Comparison of ENCODE assay signal across 18 cellular contexts in genomic region chr22:37862570-37863325, GRCh38. TPM values are rescaled to one million over a fixed set of nuclear protein-coding genes. Genes with fewer than 3 reads are reported as not detected.
DNase-seq lines count a peak whose midpoint lies in the region; ATAC-seq and TF ChIP-seq lines count a peak whose summit lies in the region.
"Had no signal": no experiment of that assay in that cellular context is flagged by ENCODE, and none has a peak within 500 bp of the region (broad histone marks: within the 10 kb centered on the region; RNA-seq: fewer than 3 reads in every experiment).

No MANE protein-coding gene starts in this region.

- H3K27me3 ChIP-seq in sigmoid colon (no peaks in the 10 kb centered on the region), testis (no peaks in the 10 kb centered on the region), spleen (replicated peaks in 1 of 7) (no peaks in the 10 kb centered on the region)

- CTCF ChIA-PET in activated CD8-positive, alpha-beta T cell treated with anti-CD3 and anti-CD28 coated beads for 36 hours (lab: Charles Lee), result interaction anchor here (0.7 to 3.9 kb wide), 42 partner anchors 7 to 343 kb away, joined by 3 to 89 read pairs (median 4); partner anchors contain the start of genes ANKRD54, EIF3L, GCAT and PDXP
- CTCF ChIA-PET in activated CD8-positive, alpha-beta T cell treated with anti-CD3 and anti-CD28 coated beads, Interleukin-2, amount 10 ng/mL, durations not matched to agents 7 days and 5 days (lab: Charles Lee), result interaction anchor here (0.6 to 7.1 kb wide), 39 partner anchors 9 to 235 kb away, joined by 3 to 111 read pairs (median 5); partner anchors contain the start of genes ANKRD54, GALR3, GCAT and MICALL1

- no peaks in the 10 kb centered on the region for H3K9me3 Mint-ChIP-seq in activated CD8-positive, alpha-beta T cell treated with anti-CD3 and anti-CD28 coated beads for 36 hours
- no peaks in the 10 kb centered on the region for H3K9me3 Mint-ChIP-seq in activated CD8-positive, alpha-beta T cell treated with anti-CD3 and anti-CD28 coated beads, Interleukin-2, amount 10 ng/mL, durations not matched to agents 7 days and 5 days (ENCODE audit: insufficient read depth)
- H3K9me3 Mint-ChIP-seq in glutamatergic neuron (ENCODE audit: unreplicated experiment), result peaks cover 3% of the 10 kb centered on the region
- H3K9me3 Mint-ChIP-seq: CD8-positive, alpha-beta T cell; neural crest cell; T-cell; WTC11 had no signal

- peaks cover 31 to 98% (median 61%) of the 10 kb centered on the region in 4 donors for H3K36me3 ChIP-seq in sigmoid colon
- no peaks in the 10 kb centered on the region for H3K36me3 ChIP-seq in testis (ENCODE audit: low read depth, missing control alignments)
- peaks cover 4 to 100% (median 97%) of the 10 kb centered on the region in 6 donors for H3K36me3 ChIP-seq in spleen

- no peak for TF ChIP-seq CTCF in activated CD8-positive, alpha-beta T cell treated with anti-CD3 and anti-CD28 coated beads for 36 hours (IDR thresholded peaks at IDR 0.05)
- TF ChIP-seq CTCF in glutamatergic neuron (IDR thresholded peaks at IDR 0.05; ENCODE audit: partially characterized antibody, unreplicated experiment) (no peak), sigmoid colon (IDR thresholded peaks at IDR 0.05) (no peak), testis (IDR thresholded peaks at IDR 0.05) (no peak), spleen (IDR thresholded peaks at IDR 0.05 in 8 of 11, conservative IDR thresholded peaks at IDR 0.05 in 3 of 11) (no peak)

- H3K4me3 Mint-ChIP-seq in activated CD8-positive, alpha-beta T cell treated with anti-CD3 and anti-CD28 coated beads for 36 hours, result no peak overlapping the region
- H3K4me3 Mint-ChIP-seq in activated CD8-positive, alpha-beta T cell treated with anti-CD3 and anti-CD28 coated beads, Interleukin-2, amount 10 ng/mL, durations not matched to agents 7 days and 5 days, result no peak overlapping the region
- no peak overlapping the region for H3K4me3 Mint-ChIP-seq in glutamatergic neuron (ENCODE audit: unreplicated experiment)
- H3K4me3 Mint-ChIP-seq: CD8-positive, alpha-beta T cell; neural crest cell; WTC11 had no signal

- POLR2A ChIA-PET in activated CD8-positive, alpha-beta T cell treated with anti-CD3 and anti-CD28 coated beads for 36 hours (lab: Charles Lee), result interaction anchor here (0.6 to 1.9 kb wide), 4 partner anchors 10 to 43 kb away, joined by 3 to 8 read pairs (median 5); partner anchors contain the start of genes ANKRD54, EIF3L and MICALL1
- POLR2A ChIA-PET in activated CD8-positive, alpha-beta T cell treated with anti-CD3 and anti-CD28 coated beads, Interleukin-2, amount 10 ng/mL, durations not matched to agents 7 days and 5 days (lab: Charles Lee), result interaction anchor here (0.7 to 1.7 kb wide), 6 partner anchors 10 to 486 kb away, joined by 3 to 6 read pairs (median 4); partner anchors contain the start of gene EIF3L

- intact Hi-C loops in activated CD8-positive, alpha-beta T cell treated with anti-CD3 and anti-CD28 coated beads for 36 hours (cut with micrococcal nuclease), result loop anchor here (5.0 kb wide), 1 partner anchor 45 kb away; no protein-coding TSS in a partner anchor
- intact Hi-C loops in sigmoid colon (cut with DNase I), result loop anchor here (1.0 to 5.0 kb wide), 2 partner anchors 44 to 105 kb away; no protein-coding TSS in a partner anchor
- intact Hi-C loops in testis (cut with DNase I; ENCODE audit: low total_unique reads), result no loop called here
- intact Hi-C loops in spleen (cut with DNase I; ENCODE audit: low total_unique reads), result loop anchor here (2.0 kb wide), 1 partner anchor 46 kb away; no protein-coding TSS in a partner anchor

- in situ Hi-C loops in SK-MEL-5 (cut with HindIII; ENCODE audit: low pct_unique_long_range_greater_than_20kb, low sequenced_read_pairs), result no loop called here

- H3K27ac ChIP-seq in sigmoid colon (peak overlapping the region in 3 of 4 donors; percentile 46 to 74 (median 65)), testis (peak overlapping the region in 1 of 2 donors; percentile 43), spleen (peak overlapping the region in 4 of 8 donors; percentile 0 to 46 (median 33))

- no peaks in the 10 kb centered on the region for H3K9me3 ChIP-seq in sigmoid colon
- no peaks in the 10 kb centered on the region for H3K9me3 ChIP-seq in testis
- no peaks in the 10 kb centered on the region for H3K9me3 ChIP-seq in spleen

- H3K4me1 ChIP-seq in sigmoid colon (peaks cover 0 to 23% (median 10%) of the 10 kb centered on the region in 4 donors), testis (peaks cover 14% of the 10 kb centered on the region), spleen (peaks cover 0 to 20% (median 14%) of the 10 kb centered on the region in 6 donors)

- no peak for TF ChIP-seq EP300 in sigmoid colon (IDR thresholded peaks at IDR 0.05)

- 84 to 86% methylated on average over 7 of the region's 7 CpGs for WGBS in sigmoid colon, 2 donors
- 55 to 57% methylated on average over 7 of the region's 7 CpGs for WGBS in testis, 2 donors
- WGBS in spleen, 5 donors, result 82 to 86% (median 83%) methylated on average over 7 of the region's 7 CpGs

- peak overlapping the region; percentile 39 for H3K27ac Mint-ChIP-seq in activated CD8-positive, alpha-beta T cell treated with anti-CD3 and anti-CD28 coated beads for 36 hours
- H3K27ac Mint-ChIP-seq in activated CD8-positive, alpha-beta T cell treated with anti-CD3 and anti-CD28 coated beads, Interleukin-2, amount 10 ng/mL, durations not matched to agents 7 days and 5 days, result no peak overlapping the region
- H3K27ac Mint-ChIP-seq in glutamatergic neuron (ENCODE audit: unreplicated experiment), result peak overlapping the region; percentile 72
- H3K27ac Mint-ChIP-seq: CD8-positive, alpha-beta T cell; T-cell had no signal

- no peak for DNase-seq in activated CD8-positive, alpha-beta T cell treated with anti-CD3 and anti-CD28 coated beads for 36 hours
- DNase-seq in activated CD8-positive, alpha-beta T cell treated with anti-CD3 and anti-CD28 coated beads, Interleukin-2, amount 10 ng/mL, durations not matched to agents 7 days and 5 days, result no peak
- peak; percentile 30 for DNase-seq in SK-MEL-5 (ENCODE audit: low read depth, low spot score)
- DNase-seq in glutamatergic neuron, result no peak
- DNase-seq in sigmoid colon, result no peak
- no peak for DNase-seq in NCI-H1105 treated with DMSO at 0.1 percent for 48 hours (lab: John Stamatoyannopoulos, UW)
- DNase-seq in testis, result no peak
- no peak for DNase-seq in spleen

- peaks cover 59% of the 10 kb centered on the region for H3K36me3 Mint-ChIP-seq in activated CD8-positive, alpha-beta T cell treated with anti-CD3 and anti-CD28 coated beads for 36 hours (ENCODE audit: low read depth)
- peaks cover 62% of the 10 kb centered on the region for H3K36me3 Mint-ChIP-seq in activated CD8-positive, alpha-beta T cell treated with anti-CD3 and anti-CD28 coated beads, Interleukin-2, amount 10 ng/mL, durations not matched to agents 7 days and 5 days (ENCODE audit: low read depth)
- H3K36me3 Mint-ChIP-seq in glutamatergic neuron (ENCODE audit: unreplicated experiment), result no peaks in the 10 kb centered on the region

- TF ChIP-seq POLR2A in sigmoid colon (IDR thresholded peaks at IDR 0.05) (no peak), testis (IDR thresholded peaks at IDR 0.05) (no peak), spleen (IDR thresholded peaks at IDR 0.05) (no peak)

- no peak for ATAC-seq in activated CD8-positive, alpha-beta T cell treated with anti-CD3 and anti-CD28 coated beads for 36 hours
- no peak for ATAC-seq in activated CD8-positive, alpha-beta T cell treated with anti-CD3 and anti-CD28 coated beads, Interleukin-2, amount 10 ng/mL, durations not matched to agents 7 days and 5 days

- H3K4me3 ChIP-seq in sigmoid colon (no peak overlapping the region), testis (no peak overlapping the region), spleen (no peak overlapping the region)
- H3K4me3 ChIP-seq: GM12878 had no signal

- H3K27me3 Mint-ChIP-seq in activated CD8-positive, alpha-beta T cell treated with anti-CD3 and anti-CD28 coated beads for 36 hours, result no peaks in the 10 kb centered on the region
- H3K27me3 Mint-ChIP-seq in activated CD8-positive, alpha-beta T cell treated with anti-CD3 and anti-CD28 coated beads, Interleukin-2, amount 10 ng/mL, durations not matched to agents 7 days and 5 days (ENCODE audit: low read depth), result no peaks in the 10 kb centered on the region
- H3K27me3 Mint-ChIP-seq in glutamatergic neuron (ENCODE audit: unreplicated experiment), result peaks cover 2% of the 10 kb centered on the region
- H3K27me3 Mint-ChIP-seq: T-cell had no signal

- peaks cover 9% of the 10 kb centered on the region for H3K4me1 Mint-ChIP-seq in activated CD8-positive, alpha-beta T cell treated with anti-CD3 and anti-CD28 coated beads for 36 hours (ENCODE audit: low read depth)
- peaks cover 3% of the 10 kb centered on the region for H3K4me1 Mint-ChIP-seq in activated CD8-positive, alpha-beta T cell treated with anti-CD3 and anti-CD28 coated beads, Interleukin-2, amount 10 ng/mL, durations not matched to agents 7 days and 5 days (ENCODE audit: low read depth)
- H3K4me1 Mint-ChIP-seq in glutamatergic neuron (ENCODE audit: low read depth, unreplicated experiment), result peaks cover 5% of the 10 kb centered on the region
- H3K4me1 Mint-ChIP-seq: WTC11 had no signal

RNA-seq across cellular contexts. Expression of gene EIF3L, which starts 13.5 kb away (rescaled TPM):
- total RNA-seq in activated CD8-positive, alpha-beta T cell treated with anti-CD3 and anti-CD28 coated beads for 36 hours, result 100 to 1,000 TPM; 687 to 694 TPM
- 100 to 1,000 TPM; 391 to 410 TPM for total RNA-seq in activated CD8-positive, alpha-beta T cell treated with anti-CD3 and anti-CD28 coated beads, Interleukin-2, amount 10 ng/mL, durations not matched to agents 7 days and 5 days
- total RNA-seq in SK-MEL-5 (2014; rRNA removed; shearing (Covaris generic)), result 664 and 804 TPM in 2 replicates
- 479 and 555 TPM in 2 replicates for polyA plus RNA-seq in SK-MEL-5 (2015; cell fraction: cytosol; rRNA removed)
- polyA plus RNA-seq in SK-MEL-5 (2015; cell fraction: nucleus; rRNA removed), result 236 and 246 TPM in 2 replicates
- total RNA-seq in glutamatergic neuron (ENCODE audit: unreplicated experiment), result 526 TPM
- total RNA-seq in sigmoid colon, result 100 to 1,000 TPM; 366 to 628 (median 532) TPM
- 100 to 1,000 TPM; 198 to 331 (median 307) TPM for polyA plus RNA-seq in sigmoid colon
- 100 to 1,000 TPM; 185 to 316 TPM for total RNA-seq in testis
- 295 TPM for polyA plus RNA-seq in testis (ENCODE audit: insufficient read depth, low read depth, low replicate concordance)
- 100 to 1,000 TPM; 254 to 407 (median 337) TPM for total RNA-seq in spleen
- polyA plus RNA-seq in spleen, result 100 to 1,000 TPM; 275 to 364 (median 331) TPM

RNA-seq across cellular contexts. Expression of gene ANKRD54, which starts 18.6 kb away (rescaled TPM):
- 10 to 100 TPM; 17.2 to 17.5 TPM for total RNA-seq in activated CD8-positive, alpha-beta T cell treated with anti-CD3 and anti-CD28 coated beads for 36 hours
- total RNA-seq in activated CD8-positive, alpha-beta T cell treated with anti-CD3 and anti-CD28 coated beads, Interleukin-2, amount 10 ng/mL, durations not matched to agents 7 days and 5 days, result 10 to 100 TPM; 28.6 to 29.9 TPM
- total RNA-seq in SK-MEL-5 (2014; rRNA removed; shearing (Covaris generic)), result 47.7 and 50.8 TPM in 2 replicates
- polyA plus RNA-seq in SK-MEL-5 (2015; cell fraction: cytosol; rRNA removed), result 105 TPM in 2 replicates
- 129 and 157 TPM in 2 replicates for polyA plus RNA-seq in SK-MEL-5 (2015; cell fraction: nucleus; rRNA removed)
- 26.7 TPM for total RNA-seq in glutamatergic neuron (ENCODE audit: unreplicated experiment)
- total RNA-seq in sigmoid colon, result 10 to 100 TPM; 39.3 to 50.7 (median 45.0) TPM
- polyA plus RNA-seq in sigmoid colon, result 10 to 100 TPM; 12.6 to 25.2 (median 23.0) TPM
- total RNA-seq in testis, result 100 to 1,000 TPM; 117 to 138 TPM
- polyA plus RNA-seq in testis (ENCODE audit: insufficient read depth, low read depth, low replicate concordance), result 61.5 TPM
- total RNA-seq in spleen, result 10 to 100 TPM; 14.5 to 31.0 (median 15.3) TPM
- polyA plus RNA-seq in spleen, result 10 to 100 TPM; 15.7 to 17.5 (median 15.8) TPM

RNA-seq across cellular contexts. Expression of gene GALR3, which starts 39.6 kb away (rescaled TPM):
- not detected for total RNA-seq in activated CD8-positive, alpha-beta T cell treated with anti-CD3 and anti-CD28 coated beads for 36 hours
- total RNA-seq in activated CD8-positive, alpha-beta T cell treated with anti-CD3 and anti-CD28 coated beads, Interleukin-2, amount 10 ng/mL, durations not matched to agents 7 days and 5 days, result under 1 TPM in 1 of 2 experiments, not detected in 1; 0.24 TPM
- not detected in 2 replicates for total RNA-seq in SK-MEL-5 (2014; rRNA removed; shearing (Covaris generic))
- not detected in 2 replicates for polyA plus RNA-seq in SK-MEL-5 (2015; cell fraction: cytosol; rRNA removed)
- polyA plus RNA-seq in SK-MEL-5 (2015; cell fraction: nucleus; rRNA removed), result not detected in 2 replicates
- total RNA-seq in glutamatergic neuron (ENCODE audit: unreplicated experiment) (not detected), sigmoid colon (not detected), testis (1 to 10 TPM in 1 of 2 donors, under 1 TPM in 1; 0.81 to 4.8 TPM), spleen (not detected)
- polyA plus RNA-seq in sigmoid colon (not detected), testis (ENCODE audit: insufficient read depth, low read depth, low replicate concordance) (not detected), spleen (not detected)
- total RNA-seq: CD8-positive, alpha-beta T cell; GM12878; H4; lung microvascular endothelial cell; RPMI7951; sciatic nerve; T-cell; ureter had no signal
- polyA plus RNA-seq: GM12878 had no signal

RNA-seq across cellular contexts. Expression of gene MICALL1, which starts 43.3 kb away (rescaled TPM):
- 10 to 100 TPM; 10.2 to 11.8 TPM for total RNA-seq in activated CD8-positive, alpha-beta T cell treated with anti-CD3 and anti-CD28 coated beads for 36 hours
- 10 to 100 TPM; 21.3 to 24.5 TPM for total RNA-seq in activated CD8-positive, alpha-beta T cell treated with anti-CD3 and anti-CD28 coated beads, Interleukin-2, amount 10 ng/mL, durations not matched to agents 7 days and 5 days
- total RNA-seq in SK-MEL-5 (2014; rRNA removed; shearing (Covaris generic)), result 27.6 and 29.7 TPM in 2 replicates
- polyA plus RNA-seq in SK-MEL-5 (2015; cell fraction: cytosol; rRNA removed), result 51.9 and 65.6 TPM in 2 replicates
- polyA plus RNA-seq in SK-MEL-5 (2015; cell fraction: nucleus; rRNA removed), result 21.2 and 37.9 TPM in 2 replicates
- total RNA-seq in glutamatergic neuron (ENCODE audit: unreplicated experiment) (133 TPM), sigmoid colon (100 to 1,000 TPM in 1 of 4 donors, 10 to 100 TPM in 3; 23.9 to 109 (median 51.6) TPM), testis (10 to 100 TPM; 25.2 to 38.0 TPM), spleen (10 to 100 TPM; 15.7 to 29.4 (median 21.8) TPM)
- polyA plus RNA-seq in sigmoid colon (10 to 100 TPM in 1 of 3 donors, 1 to 10 TPM in 2; 8.4 to 22.5 (median 9.7) TPM), testis (ENCODE audit: insufficient read depth, low read depth, low replicate concordance) (30.8 TPM), spleen (10 to 100 TPM in 1 of 3 donors, 1 to 10 TPM in 2; 3.8 to 11.6 (median 4.1) TPM)

RNA-seq across cellular contexts. Expression of gene GCAT, which starts 55.0 kb away (rescaled TPM):
- 10 to 100 TPM; 19.0 to 20.4 TPM for total RNA-seq in activated CD8-positive, alpha-beta T cell treated with anti-CD3 and anti-CD28 coated beads for 36 hours
- 10 to 100 TPM; 14.3 to 18.3 TPM for total RNA-seq in activated CD8-positive, alpha-beta T cell treated with anti-CD3 and anti-CD28 coated beads, Interleukin-2, amount 10 ng/mL, durations not matched to agents 7 days and 5 days
- 29.3 and 32.5 TPM in 2 replicates for total RNA-seq in SK-MEL-5 (2014; rRNA removed; shearing (Covaris generic))
- polyA plus RNA-seq in SK-MEL-5 (2015; cell fraction: cytosol; rRNA removed), result 23.6 and 24.7 TPM in 2 replicates
- 18.8 and 24.5 TPM in 2 replicates for polyA plus RNA-seq in SK-MEL-5 (2015; cell fraction: nucleus; rRNA removed)
- total RNA-seq in glutamatergic neuron (ENCODE audit: unreplicated experiment) (11.9 TPM), sigmoid colon (10 to 100 TPM in 1 of 4 donors, 1 to 10 TPM in 3; 5.1 to 14.1 (median 7.7) TPM), testis (10 to 100 TPM; 36.7 to 40.6 TPM), spleen (1 to 10 TPM in 5 of 7 donors, under 1 TPM in 1, not detected in 1; 0.94 to 2.2 (median 1.7) TPM)
- polyA plus RNA-seq in sigmoid colon (10 to 100 TPM in 2 of 3 donors, 1 to 10 TPM in 1; 6.0 to 12.3 (median 10.2) TPM), testis (ENCODE audit: insufficient read depth, low read depth, low replicate concordance) (21.4 TPM), spleen (1 to 10 TPM; 1.7 to 3.9 (median 1.9) TPM)
